ENCODE assay signal across 10 cellular contexts in the genomic region with DNA sequence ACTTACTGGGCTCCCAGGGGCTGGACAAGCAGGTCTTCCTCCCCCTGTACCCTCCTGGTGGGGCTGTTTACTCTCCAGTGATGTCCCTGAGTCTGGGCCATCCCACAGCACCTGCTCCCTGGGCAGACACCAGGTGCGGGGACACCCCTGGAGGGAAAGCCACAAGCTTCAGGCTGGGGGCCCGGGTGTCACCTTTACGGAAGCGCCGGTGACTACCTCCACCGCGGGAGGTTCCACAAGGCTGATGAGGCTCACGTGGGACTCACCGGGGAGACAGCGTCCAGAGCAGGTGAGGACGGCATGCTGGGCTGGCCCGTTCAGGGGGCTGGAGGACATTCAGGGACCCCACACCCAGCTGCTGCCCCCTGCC. TPM values are rescaled to one million over a fixed set of nuclear protein-coding genes. Genes with fewer than 3 reads are reported as not detected.
DNase-seq lines count a peak whose midpoint lies in the region; ATAC-seq and TF ChIP-seq lines count a peak whose summit lies in the region.
"Had no signal": no experiment of that assay in that cellular context is flagged by ENCODE, and none has a peak within 500 bp of the region (broad histone marks: within the 10 kb centered on the region; RNA-seq: fewer than 3 reads in every experiment).

No MANE protein-coding gene starts in this region.

- no peak for TF ChIP-seq POLR2A in transverse colon (IDR thresholded peaks at IDR 0.05)

- no peak for TF ChIP-seq CTCF in transverse colon (IDR thresholded peaks at IDR 0.05)

- no peak overlapping the region for H3K27ac ChIP-seq in transverse colon

- no peaks in the 10 kb centered on the region for H3K9me3 Mint-ChIP-seq in T-helper 2 cell treated with Interferon-gamma antibody and Interleukin-4, amounts not matched to agents 5 μg/mL and 100 μg/mL, for 36 hours
- H3K9me3 Mint-ChIP-seq in activated naive CD8-positive, alpha-beta T cell treated with anti-CD3 and anti-CD28 coated beads, Interleukin-2, amount 10 ng/mL, durations not matched to agents 7 days and 5 days, result no peaks in the 10 kb centered on the region
- no peaks in the 10 kb centered on the region for H3K9me3 Mint-ChIP-seq in stimulated activated memory B cell treated with anti-CD40 and anti-IgM and Interleukin-4, amounts not matched to agents 10 μg/mL and 1 μg/mL and 100 μg/mL, for 72 hours

- no peak overlapping the region for H3K27ac Mint-ChIP-seq in T-helper 2 cell treated with Interferon-gamma antibody and Interleukin-4, amounts not matched to agents 5 μg/mL and 100 μg/mL, for 36 hours
- no peak overlapping the region for H3K27ac Mint-ChIP-seq in activated naive CD8-positive, alpha-beta T cell treated with anti-CD3 and anti-CD28 coated beads, Interleukin-2, amount 10 ng/mL, durations not matched to agents 7 days and 5 days
- H3K27ac Mint-ChIP-seq in stimulated activated memory B cell treated with anti-CD40 and anti-IgM and Interleukin-4, amounts not matched to agents 10 μg/mL and 1 μg/mL and 100 μg/mL, for 72 hours, result no peak overlapping the region

- H3K4me3 ChIP-seq in transverse colon, result no peak overlapping the region

- DNase-seq in T-helper 2 cell, result peak in 3 of 5 experiments; percentile 18 to 43 (median 33)
- no peak for DNase-seq in T-helper 2 cell treated with Interferon-gamma antibody and Interleukin-4, amounts not matched to agents 5 μg/mL and 100 μg/mL, for 36 hours (ENCODE audit: low spot score)
- peak; percentile 19 to 42 for DNase-seq in activated CD4-positive, alpha-beta T cell treated with anti-CD3 and anti-CD28 coated beads for 4 hours
- DNase-seq in activated naive CD8-positive, alpha-beta T cell treated with anti-CD3 and anti-CD28 coated beads, Interleukin-2, amount 10 ng/mL, durations not matched to agents 7 days and 5 days, result peak; percentile 64
- no peak for DNase-seq in transverse colon
- DNase-seq in D341Med (ENCODE audit: low spot score), result no peak
- DNase-seq: NCI-H1694 treated with DMSO at 0.1 percent for 48 hours had no signal

- H3K27me3 ChIP-seq in transverse colon, result peaks cover 4% of the 10 kb centered on the region

- no peaks in the 10 kb centered on the region for H3K9me3 ChIP-seq in transverse colon

- peaks cover 27% of the 10 kb centered on the region for H3K4me1 Mint-ChIP-seq in T-helper 2 cell treated with Interferon-gamma antibody and Interleukin-4, amounts not matched to agents 5 μg/mL and 100 μg/mL, for 36 hours (ENCODE audit: low read depth)
- H3K4me1 Mint-ChIP-seq in activated naive CD8-positive, alpha-beta T cell treated with anti-CD3 and anti-CD28 coated beads, Interleukin-2, amount 10 ng/mL, durations not matched to agents 7 days and 5 days, result peaks cover 12% of the 10 kb centered on the region
- H3K4me1 Mint-ChIP-seq in stimulated activated memory B cell treated with anti-CD40 and anti-IgM and Interleukin-4, amounts not matched to agents 10 μg/mL and 1 μg/mL and 100 μg/mL, for 72 hours, result peaks cover 22% of the 10 kb centered on the region

- intact Hi-C loops in transverse colon (cut with DNase I; ENCODE audit: low total_unique reads), result loop anchor here (5.0 to 10.0 kb wide), 2 partner anchors 427 to 1591 kb away; partner anchors contain the start of gene ZNF557

- 52 to 71% methylated on average over 4 to 12 of the region's 12 CpGs for WGBS in transverse colon (ENCODE audit: low coverage in 1 of 2), 2 donors

- H3K27me3 Mint-ChIP-seq in T-helper 2 cell treated with Interferon-gamma antibody and Interleukin-4, amounts not matched to agents 5 μg/mL and 100 μg/mL, for 36 hours (ENCODE audit: low read depth), result peaks cover 9% of the 10 kb centered on the region
- H3K27me3 Mint-ChIP-seq in activated naive CD8-positive, alpha-beta T cell treated with anti-CD3 and anti-CD28 coated beads, Interleukin-2, amount 10 ng/mL, durations not matched to agents 7 days and 5 days, result peaks cover 8% of the 10 kb centered on the region
- peaks cover 52% of the 10 kb centered on the region for H3K27me3 Mint-ChIP-seq in stimulated activated memory B cell treated with anti-CD40 and anti-IgM and Interleukin-4, amounts not matched to agents 10 μg/mL and 1 μg/mL and 100 μg/mL, for 72 hours

- H3K4me1 ChIP-seq in transverse colon, result peaks cover 0 to 9% (median 1%) of the 10 kb centered on the region in 4 donors

- in situ Hi-C loops in transverse colon (cut with MboI; ENCODE audit: low pct_ligation_motif_present in 1 of 4, low pct_unique_long_range_greater_than_20kb in 1 of 4, low sequenced_read_pairs in 3 of 4), result loop anchor here (10.0 to 25.0 kb wide), 2 partner anchors 419 to 432 kb away; partner anchors contain the start of gene OR1M1 (in 3 of the 4)

- peak; percentile 65 for ATAC-seq in activated naive CD8-positive, alpha-beta T cell treated with anti-CD3 and anti-CD28 coated beads, Interleukin-2, amount 10 ng/mL, durations not matched to agents 7 days and 5 days (ENCODE audit: low read depth)
- peak; percentile 44 for ATAC-seq in stimulated activated memory B cell treated with anti-CD40 and anti-IgM and Interleukin-4, amounts not matched to agents 10 μg/mL and 1 μg/mL and 100 μg/mL, for 72 hours
- ATAC-seq in HG03045 (IDR thresholded peaks at IDR 0.05; ENCODE audit: unreplicated experiment), result no peak

- no peak overlapping the region for H3K4me3 Mint-ChIP-seq in T-helper 2 cell treated with Interferon-gamma antibody and Interleukin-4, amounts not matched to agents 5 μg/mL and 100 μg/mL, for 36 hours
- peak overlapping the region; percentile 38 for H3K4me3 Mint-ChIP-seq in activated naive CD8-positive, alpha-beta T cell treated with anti-CD3 and anti-CD28 coated beads, Interleukin-2, amount 10 ng/mL, durations not matched to agents 7 days and 5 days
- no peak overlapping the region for H3K4me3 Mint-ChIP-seq in stimulated activated memory B cell treated with anti-CD40 and anti-IgM and Interleukin-4, amounts not matched to agents 10 μg/mL and 1 μg/mL and 100 μg/mL, for 72 hours

- TF ChIP-seq EP300 in transverse colon (IDR thresholded peaks at IDR 0.05; ENCODE audit: low read depth), result no peak

- POLR2A ChIA-PET in activated naive CD8-positive, alpha-beta T cell treated with anti-CD3 and anti-CD28 coated beads, Interleukin-2, amount 10 ng/mL, durations not matched to agents 7 days and 5 days (lab: Charles Lee), result interaction anchor here (2.7 kb wide), 1 partner anchor 38 kb away, joined by 19 read pairs; no protein-coding TSS in a partner anchor

- no peaks in the 10 kb centered on the region for H3K36me3 ChIP-seq in transverse colon

- no peaks in the 10 kb centered on the region for H3K36me3 Mint-ChIP-seq in T-helper 2 cell treated with Interferon-gamma antibody and Interleukin-4, amounts not matched to agents 5 μg/mL and 100 μg/mL, for 36 hours (ENCODE audit: low read depth)
- no peaks in the 10 kb centered on the region for H3K36me3 Mint-ChIP-seq in activated naive CD8-positive, alpha-beta T cell treated with anti-CD3 and anti-CD28 coated beads, Interleukin-2, amount 10 ng/mL, durations not matched to agents 7 days and 5 days
- no peaks in the 10 kb centered on the region for H3K36me3 Mint-ChIP-seq in stimulated activated memory B cell treated with anti-CD40 and anti-IgM and Interleukin-4, amounts not matched to agents 10 μg/mL and 1 μg/mL and 100 μg/mL, for 72 hours

RNA-seq across cellular contexts. Expression of gene NFILZ, which starts 24.9 kb away (rescaled TPM):
- total RNA-seq in activated naive CD8-positive, alpha-beta T cell treated with anti-CD3 and anti-CD28 coated beads, Interleukin-2, amount 10 ng/mL, durations not matched to agents 7 days and 5 days, result not detected
- not detected for total RNA-seq in transverse colon
- total RNA-seq: RPMI7951 had no signal

RNA-seq across cellular contexts. Expression of gene ACTL9, which starts 43.3 kb away (rescaled TPM):
- not detected for total RNA-seq in activated naive CD8-positive, alpha-beta T cell treated with anti-CD3 and anti-CD28 coated beads, Interleukin-2, amount 10 ng/mL, durations not matched to agents 7 days and 5 days
- total RNA-seq in transverse colon, result not detected
- total RNA-seq: RPMI7951 had no signal

RNA-seq across cellular contexts. Expression of gene ADAMTS10, which starts 44.8 kb away (rescaled TPM):
- total RNA-seq in activated naive CD8-positive, alpha-beta T cell treated with anti-CD3 and anti-CD28 coated beads, Interleukin-2, amount 10 ng/mL, durations not matched to agents 7 days and 5 days, result 10 to 100 TPM; 40.3 to 41.3 TPM
- total RNA-seq in transverse colon, result 10 to 100 TPM in 3 of 4 donors, 1 to 10 TPM in 1; 5.2 to 62.8 (median 20.7) TPM
- total RNA-seq: RPMI7951 had no signal

Comparison
In these comparisons a context has a peak if more than half of its experiments do, and no peak if none do; other contexts are left out.
1. DNase-seq: peak in T-helper 2 cell (3 of 5), activated CD4-positive, alpha-beta T cell treated with anti-CD3 and anti-CD28 coated beads for 4 hours (2 of 2) and activated naive CD8-positive, alpha-beta T cell treated with anti-CD3 and anti-CD28 coated beads, Interleukin-2, amount 10 ng/mL, durations not matched to agents 7 days and 5 days (single experiment); none in T-helper 2 cell treated with Interferon-gamma antibody and Interleukin-4, amounts not matched to agents 5 μg/mL and 100 μg/mL, for 36 hours (single experiment), transverse colon (single experiment) and D341Med (single experiment).